ENCODE assay signal across 8 cellular contexts in the genomic region with DNA sequence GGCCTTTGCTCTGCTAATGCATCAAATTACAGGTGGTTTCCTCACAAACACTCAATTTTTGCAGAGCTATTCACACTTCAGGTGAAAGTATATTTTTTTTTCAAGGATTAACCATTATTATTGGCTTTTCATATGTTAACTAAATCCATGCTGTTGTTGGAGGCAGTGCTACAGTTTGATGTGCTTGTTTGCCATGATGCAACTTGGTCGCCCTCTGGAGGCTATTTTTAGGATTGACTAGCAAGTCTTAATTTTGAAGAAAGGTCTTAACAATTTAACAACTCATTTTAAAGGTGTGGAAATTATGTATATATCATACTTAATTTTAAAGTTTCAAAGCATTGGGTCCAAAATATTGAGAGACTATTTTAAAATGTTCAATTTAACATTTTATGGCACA.
DNase-seq lines count a peak whose midpoint lies in the region; ATAC-seq and TF ChIP-seq lines count a peak whose summit lies in the region.

No MANE protein-coding gene starts in this region.

- H4K20me1 ChIP-seq in DOHH2 (ENCODE audit: control insufficient read depth, insufficient read depth, low read depth, low read length) = no peaks in the 10 kb centered on the region

- no peaks in the 10 kb centered on the region for H3K9me3 ChIP-seq in DOHH2 (ENCODE audit: control insufficient read depth, insufficient read depth, low read length)
- no peaks in the 10 kb centered on the region for H3K9me3 ChIP-seq in adipocyte (ENCODE audit: control insufficient read depth, low read length)
- no peaks in the 10 kb centered on the region for H3K9me3 ChIP-seq in MG63

- no peak overlapping the region for H3K9ac ChIP-seq in adipocyte (ENCODE audit: low read length)

- no peaks in the 10 kb centered on the region for H3K9me2 ChIP-seq in DOHH2 (replicated peaks; ENCODE audit: control insufficient read depth, low read length)

- ATAC-seq in GM21360 (IDR thresholded peaks at IDR 0.05; ENCODE audit: unreplicated experiment) = no peak

- TF ChIP-seq CTCF in 22Rv1 (IDR thresholded peaks at IDR 0.05) = peak; percentile 71
- TF ChIP-seq CTCF in DOHH2 (IDR thresholded peaks at IDR 0.05; ENCODE audit: low read depth, low read length, poor library complexity, severe bottlenecking) = peak; percentile 46
- peak; percentile 53 for TF ChIP-seq CTCF in LNCAP (IDR thresholded peaks at IDR 0.05)

- H3K79me2 ChIP-seq in DOHH2 (ENCODE audit: control insufficient read depth, low read length) = no peaks in the 10 kb centered on the region

- H3K27ac ChIP-seq in 22Rv1 = no peak overlapping the region
- H3K27ac ChIP-seq in DOHH2 (ENCODE audit: low read depth, low read length) = no peak overlapping the region

- H3K4me3 ChIP-seq in DOHH2 (ENCODE audit: low read length) = no peak overlapping the region
- H3K4me3 ChIP-seq in adipocyte (ENCODE audit: low read length) = no peak overlapping the region
- no peak overlapping the region for H3K4me3 ChIP-seq in MG63

- H3K27me3 ChIP-seq in DOHH2 (ENCODE audit: control insufficient read depth, low read length) (no peaks in the 10 kb centered on the region), adipocyte (replicated peaks; ENCODE audit: control insufficient read depth, insufficient read depth, low read length) (peaks cover 4% of the 10 kb centered on the region), MG63 (no peaks in the 10 kb centered on the region)

- no peaks in the 10 kb centered on the region for H3K36me3 ChIP-seq in DOHH2 (ENCODE audit: control insufficient read depth, low read length)
- H3K36me3 ChIP-seq in adipocyte (ENCODE audit: control insufficient read depth, insufficient read depth, low read length, severe bottlenecking) = no peaks in the 10 kb centered on the region
- H3K36me3 ChIP-seq in MG63 = no peaks in the 10 kb centered on the region

- no peaks in the 10 kb centered on the region for H3F3A ChIP-seq in DOHH2 (ENCODE audit: control insufficient read depth, insufficient read depth)

- DNase-seq in adipocyte (ENCODE audit: low read depth) (peak; percentile 47), islet precursor cell (peak; percentile 61), NCI-H446 treated with DMSO at 0.1 percent for 48 hours (lab: John Stamatoyannopoulos, UW) (no peak), MG63 (no peak)

- H3K4me2 ChIP-seq in DOHH2 (ENCODE audit: low read length) = no peak overlapping the region

- no peaks in the 10 kb centered on the region for H3K4me1 ChIP-seq in DOHH2 (ENCODE audit: control insufficient read depth, low read length)
- H3K4me1 ChIP-seq in adipocyte (ENCODE audit: control insufficient read depth, insufficient read depth, low read length) = no peaks in the 10 kb centered on the region

Comparison
In these comparisons a context has a peak if more than half of its experiments do, and no peak if none do; other contexts are left out.
1. DNase-seq: peak in adipocyte (single experiment) and islet precursor cell (single experiment); none in NCI-H446 treated with DMSO at 0.1 percent for 48 hours (single experiment) and MG63 (single experiment).
2. Peak in every context shown above with its lines, with median percentiles within 50 percentile points of each other: CTCF ChIP-seq.